12 cellular contexts compared by ENCODE assay signal in genomic region chr3:134445631-134446030, GRCh38. TPM values are rescaled to one million over a fixed set of nuclear protein-coding genes. Genes with fewer than 3 reads are reported as not detected.
DNase-seq lines count a peak whose midpoint lies in the region; ATAC-seq, FAIRE-seq and TF ChIP-seq lines count a peak whose summit lies in the region.
"Had no signal": no experiment of that assay in that cellular context is flagged by ENCODE, and none has a peak within 500 bp of the region (broad histone marks: within the 10 kb centered on the region; RNA-seq: fewer than 3 reads in every experiment).

No MANE protein-coding gene starts in this region.

- POLR2A ChIA-PET in endothelial cell of umbilical vein (lab: Charles Lee), result interaction anchor here (1.2 kb wide), 1 partner anchor 71 kb away, joined by 7 read pairs; the partner anchor contains the start of gene AMOTL2

- H3K9me3 ChIP-seq in endothelial cell of umbilical vein (replicated peaks; ENCODE audit: control insufficient read depth, insufficient read depth, low read length), result no peaks in the 10 kb centered on the region
- H3K9me3 ChIP-seq in right lobe of liver, result no peaks in the 10 kb centered on the region
- H3K9me3 ChIP-seq in upper lobe of right lung, result no peaks in the 10 kb centered on the region
- no peaks in the 10 kb centered on the region for H3K9me3 ChIP-seq in colonic mucosa

- H3K4me2 ChIP-seq in endothelial cell of umbilical vein (ENCODE audit: insufficient read depth, low read length), result peak overlapping the region; percentile 46

- CTCF ChIA-PET in endothelial cell of umbilical vein (lab: Charles Lee), result interaction anchor here (0.7 to 2.2 kb wide), 11 partner anchors 9 to 515 kb away, joined by 3 to 15 read pairs (median 3); no protein-coding TSS in a partner anchor

- H3K4me1 ChIP-seq in endothelial cell of umbilical vein (ENCODE audit: control insufficient read depth, extremely low read depth, insufficient read depth, low read length) (peaks cover 23% of the 10 kb centered on the region), right lobe of liver (peaks cover 0 to 10% (median 4%) of the 10 kb centered on the region in 4 donors), upper lobe of right lung (peaks cover 24% of the 10 kb centered on the region), colonic mucosa (no peaks in the 10 kb centered on the region)

- dilution Hi-C loops in endothelial cell of umbilical vein (cut with MboI; ENCODE audit: extremely low pct_ligation_motif_present, low sequenced_read_pairs), result no loop called here

- ATAC-seq in Right ventricle myocardium inferior (peak; percentile 78), right lobe of liver (peak; percentile 89 to 90 (median 90)), upper lobe of right lung (peak; percentile 49)

- H3K27me3 ChIP-seq in endothelial cell of umbilical vein (ENCODE audit: control insufficient read depth in 2 of 2, insufficient read depth in 2 of 2, low read length in 2 of 2) (peaks cover 0 to 4% of the 10 kb centered on the region in 2 experiments), right lobe of liver (no peaks in the 10 kb centered on the region), upper lobe of right lung (no peaks in the 10 kb centered on the region), colonic mucosa (no peaks in the 10 kb centered on the region)

- FAIRE-seq in endothelial cell of umbilical vein (lab: Jason Lieb, UNC), result peak; percentile 95
- FAIRE-seq: H54 had no signal

- H3K27ac ChIP-seq in endothelial cell of umbilical vein (ENCODE audit: insufficient read depth, low read depth, low read length), result no peak overlapping the region
- H3K27ac ChIP-seq in right lobe of liver, result peak overlapping the region in 1 of 3 donors; percentile 9
- H3K27ac ChIP-seq in upper lobe of right lung, result peak overlapping the region; percentile 42
- no peak overlapping the region for H3K27ac ChIP-seq in colonic mucosa

- intact Hi-C loops in Right ventricle myocardium inferior (cut with DNase I) (loop anchor here (5.0 kb wide), 1 partner anchor 63 kb away; no protein-coding TSS in a partner anchor), cardiac septum (cut with DNase I) (no loop called here), endothelial cell of umbilical vein (cut with micrococcal nuclease) (loop anchor here (2.0 kb wide), 1 partner anchor 19 kb away; no protein-coding TSS in a partner anchor), right lobe of liver (cut with DNase I) (no loop called here), upper lobe of right lung (cut with DNase I) (no loop called here), colonic mucosa (cut with DNase I) (no loop called here)

- H3K4me3 ChIP-seq in endothelial cell of umbilical vein (replicated peaks in 1 of 3; ENCODE audit: insufficient read depth in 1 of 3, low read depth in 1 of 3, low read length in 3 of 3) (no peak overlapping the region), right lobe of liver (no peak overlapping the region), upper lobe of right lung (no peak overlapping the region), colonic mucosa (no peak overlapping the region)

- BruUV-seq in endothelial cell of umbilical vein (replicated peaks; lab: Mats Ljungman, UMichigan), result no TSS peak

- H3K9ac ChIP-seq in endothelial cell of umbilical vein (replicated peaks; ENCODE audit: extremely low read depth, insufficient read depth, low read length), result no peak overlapping the region
- H3K9ac ChIP-seq in colonic mucosa (ENCODE audit: low read depth in 2 of 2, low read length in 2 of 2), result no peak overlapping the region

- no peaks in the 10 kb centered on the region for H3K9me1 ChIP-seq in endothelial cell of umbilical vein (replicated peaks; ENCODE audit: control insufficient read depth, extremely low read depth, insufficient read depth, low read length)

- no peaks in the 10 kb centered on the region for H4K20me1 ChIP-seq in endothelial cell of umbilical vein (replicated peaks; ENCODE audit: control insufficient read depth, extremely low read depth, insufficient read depth, low read length)

- TF ChIP-seq POLR2A in endothelial cell of umbilical vein (IDR thresholded peaks at IDR 0.05; ENCODE audit: low read depth, low read length) (no peak), right lobe of liver (IDR thresholded peaks at IDR 0.05) (no peak)

- TF ChIP-seq CTCF in endothelial cell of umbilical vein (IDR thresholded peaks at IDR 0.05; ENCODE audit: extremely low read depth in 1 of 2, insufficient read depth in 1 of 2, low read depth in 1 of 2, low read length in 2 of 2) (no peak), right lobe of liver (IDR thresholded peaks at IDR 0.05) (no peak), upper lobe of right lung (IDR thresholded peaks at IDR 0.05) (no peak), colonic mucosa (IDR thresholded peaks at IDR 0.05) (no peak), GM20000 (IDR thresholded peaks at IDR 0.05; ENCODE audit: extremely low read depth, missing control alignments) (no peak)

- H3K36me3 ChIP-seq in endothelial cell of umbilical vein (ENCODE audit: control insufficient read depth in 2 of 2, extremely low read depth in 1 of 2, insufficient read depth in 2 of 2, low read length in 2 of 2) (no peaks in the 10 kb centered on the region), right lobe of liver (no peaks in the 10 kb centered on the region), upper lobe of right lung (no peaks in the 10 kb centered on the region), colonic mucosa (no peaks in the 10 kb centered on the region)

- WGBS in right lobe of liver (ENCODE audit: insufficient coverage, low coverage, low lambda C conversion rate, missing lambda C conversion rate), result 21% methylated on average over 1 of the region's 1 CpG

- DNase-seq in Right ventricle myocardium inferior (ENCODE audit: missing footprints) (no peak), cardiac septum (ENCODE audit: low spot score) (no peak), endothelial cell of umbilical vein (ENCODE audit: low read depth, low spot score) (peak; percentile 90), right lobe of liver (peak in 1 of 3 donors; percentile 63), upper lobe of right lung (no peak), colonic mucosa (no peak), GM20000 (ENCODE audit: low spot score) (no peak)
- DNase-seq in stimulated activated CD4-positive, alpha-beta T cell treated with anti-CD3 and anti-CD28 coated beads, Interleukin-2, amount 100 ng/mL, for 48 hours, result no peak
- DNase-seq: foreskin melanocyte, Karpas-422, T-helper 1 cell had no signal

- no peak overlapping the region for H2AFZ ChIP-seq in endothelial cell of umbilical vein (ENCODE audit: low read depth, low read length)

- H3K79me2 ChIP-seq in endothelial cell of umbilical vein (ENCODE audit: control insufficient read depth, insufficient read depth, low read length), result no peaks in the 10 kb centered on the region

TF ChIP-seq in endothelial cell of umbilical vein, 7 proteins besides CTCF, POLR2A, EP300 and RAD21:
- no peak for TF ChIP-seq GATA2 (IDR thresholded peaks at IDR 0.05; ENCODE audit: insufficient read depth, insufficient read length, low read depth, low read length)
- TF ChIP-seq MAX (IDR thresholded peaks at IDR 0.05; ENCODE audit: insufficient read depth, insufficient read length), result no peak
- TF ChIP-seq EZH2 (IDR thresholded peaks at IDR 0.05; ENCODE audit: borderline replicate concordance, low read depth, low read length, severe bottlenecking), result no peak
- no peak for TF ChIP-seq POLR2AphosphoS5 (IDR thresholded peaks at IDR 0.05; ENCODE audit: insufficient read depth, low read depth, low read length)
TF ChIP-seq in endothelial cell of umbilical vein: peak in this region for 0.

RNA-seq across cellular contexts. Expression of gene ANAPC13, which starts 40.2 kb away (rescaled TPM):
- total RNA-seq in Right ventricle myocardium inferior (80.5 TPM), cardiac septum (85.6 TPM), endothelial cell of umbilical vein (50.8 and 58.6 TPM in 2 replicates), right lobe of liver (10 to 100 TPM; 23.1 to 46.6 (median 31.7) TPM), upper lobe of right lung (58.1 TPM), colonic mucosa (10 to 100 TPM; 31.6 to 33.5 TPM)
- polyA plus RNA-seq in endothelial cell of umbilical vein, result 32.2 and 48.4 TPM in 2 replicates
- 71.2 and 75.9 TPM in 2 replicates for polyA plus RNA-seq in endothelial cell of umbilical vein (2011; cell fraction: cytosol; rRNA removed)
- polyA plus RNA-seq in endothelial cell of umbilical vein (2011; cell fraction: nucleus; rRNA removed), result 27.4 and 35.1 TPM in 2 replicates
- 77.3 and 108 TPM in 2 replicates for polyA plus RNA-seq in endothelial cell of umbilical vein (2012)
- 14.2 and 21.6 TPM in 2 replicates for polyA minus RNA-seq in endothelial cell of umbilical vein
- 18.0 TPM for polyA minus RNA-seq in endothelial cell of umbilical vein (2011; cell fraction: cytosol; rRNA and poly(A)+ RNA removed)
- 16.1 and 19.2 TPM in 2 replicates for polyA minus RNA-seq in endothelial cell of umbilical vein (2011; cell fraction: nucleus; rRNA and poly(A)+ RNA removed)

RNA-seq across cellular contexts. Expression of gene CEP63, which starts 40.2 kb away (rescaled TPM):
- total RNA-seq in Right ventricle myocardium inferior (36.7 TPM), cardiac septum (32.1 TPM), endothelial cell of umbilical vein (24.9 and 29.4 TPM in 2 replicates), right lobe of liver (10 to 100 TPM in 2 of 6 experiments, 1 to 10 TPM in 4; 8.7 to 14.4 (median 9.1) TPM), upper lobe of right lung (22.1 TPM), colonic mucosa (10 to 100 TPM; 16.9 to 19.6 TPM)
- polyA plus RNA-seq in endothelial cell of umbilical vein, result 3.8 and 5.7 TPM in 2 replicates
- polyA plus RNA-seq in endothelial cell of umbilical vein (2011; cell fraction: cytosol; rRNA removed), result 8.0 and 9.4 TPM in 2 replicates
- polyA plus RNA-seq in endothelial cell of umbilical vein (2011; cell fraction: nucleus; rRNA removed), result 9.5 and 12.5 TPM in 2 replicates
- polyA plus RNA-seq in endothelial cell of umbilical vein (2012), result 17.7 and 26.2 TPM in 2 replicates
- 7.3 and 7.5 TPM in 2 replicates for polyA minus RNA-seq in endothelial cell of umbilical vein
- polyA minus RNA-seq in endothelial cell of umbilical vein (2011; cell fraction: cytosol; rRNA and poly(A)+ RNA removed), result 12.6 TPM
- 22.6 and 27.3 TPM in 2 replicates for polyA minus RNA-seq in endothelial cell of umbilical vein (2011; cell fraction: nucleus; rRNA and poly(A)+ RNA removed)

Comparison
In these comparisons a context has a peak if more than half of its experiments do, and no peak if none do; other contexts are left out.
1. intact Hi-C loops: an anchor here in Right ventricle myocardium inferior (5.0 kb wide) and endothelial cell of umbilical vein (2.0 kb wide); none called in cardiac septum, right lobe of liver, upper lobe of right lung and colonic mucosa.